In the genomic region with DNA sequence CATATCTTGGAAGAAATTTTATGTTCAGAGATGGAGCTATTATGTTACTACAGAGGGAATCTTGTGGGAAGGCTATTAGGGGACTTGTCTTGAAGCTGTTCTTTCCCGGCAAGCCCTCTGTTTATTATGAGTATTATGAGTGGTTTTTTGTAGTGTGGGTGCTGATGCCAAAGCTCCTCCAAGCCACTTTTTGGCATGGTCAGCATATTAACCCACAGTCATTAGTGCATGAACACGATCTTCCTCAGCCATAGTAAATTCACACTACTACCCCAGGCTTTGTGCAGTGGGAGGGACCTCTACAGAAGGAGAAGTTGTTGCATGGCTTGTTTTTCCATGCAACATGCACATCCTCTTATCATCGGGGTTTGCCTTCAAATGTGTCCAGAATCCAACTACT, we compare ENCODE assay signal across 24 cellular contexts. TPM values are rescaled to one million over a fixed set of nuclear protein-coding genes. Genes with fewer than 3 reads are reported as not detected.
"Had no signal": no experiment of that assay in that cellular context is flagged by ENCODE, and none has a peak within 500 bp of the region (broad histone marks: within the 10 kb centered on the region; RNA-seq: fewer than 3 reads in every experiment).

No MANE protein-coding gene starts in this region.

- H3K27ac ChIP-seq: lower lobe of right lung, ovary, psoas muscle, skin epidermis, spleen, testis, tibial artery, upper lobe of left lung had no signal

- DNase-seq: cortex of kidney; effector CD4-positive, alpha-beta T cell; hypothalamus; left ventricle myocardium superior; lower lobe of right lung; naive thymus-derived CD8-positive, alpha-beta T cell; nephron progenitor cell; occipital lobe; ovary; posterior cingulate gyrus; psoas muscle; right cardiac atrium; spleen; stimulated activated CD4-positive, alpha-beta T cell treated with anti-CD3 and anti-CD28 coated beads, Interleukin-4, amount 100 ng/mL, for 4 hours; stimulated activated naive CD8-positive, alpha-beta T cell treated with anti-CD3 and anti-CD28 coated beads, Interleukin-15, Interleukin-2, amounts not matched to agents 100 U/mL and 50 U/mL, for 24 hours; substantia nigra; testis; tibial artery; upper lobe of left lung had no signal

- H3K9me3 ChIP-seq: ovary, psoas muscle, testis had no signal

- H3K4me1 ChIP-seq: testis, tibial artery had no signal

- FAIRE-seq: frontal cortex, keratinocyte, urothelium cell line had no signal

- H3K36me3 ChIP-seq: lower lobe of right lung, ovary, spleen, tibial artery, upper lobe of left lung had no signal

- H3K4me3 ChIP-seq: lower lobe of right lung, ovary, psoas muscle, skin epidermis, spleen, testis, tibial artery, upper lobe of left lung had no signal

- ATAC-seq: left ventricle myocardium superior; lower lobe of right lung; naive thymus-derived CD8-positive, alpha-beta T cell; psoas muscle; right cardiac atrium; stimulated activated memory B cell treated with anti-CD40 and anti-IgM and Interleukin-4, amounts not matched to agents 10 μg/mL and 1 μg/mL and 100 μg/mL, for 72 hours; stimulated activated naive CD8-positive, alpha-beta T cell treated with anti-CD3 and anti-CD28 coated beads, Interleukin-15, Interleukin-2, amounts not matched to agents 100 U/mL and 50 U/mL, for 24 hours had no signal

- H3K27me3 ChIP-seq: ovary, testis, tibial artery, upper lobe of left lung had no signal

RNA-seq across cellular contexts. Expression of a gene that starts 6.5 kb away (rescaled TPM):
- total RNA-seq: naive thymus-derived CD8-positive, alpha-beta T cell had no signal
- polyA plus RNA-seq: naive thymus-derived CD8-positive, alpha-beta T cell had no signal
